Comparison of ENCODE assay signal across 13 cellular contexts in genomic region chr13:41006296-41006695, GRCh38. TPM values are rescaled to one million over a fixed set of nuclear protein-coding genes. Genes with fewer than 3 reads are reported as not detected.
DNase-seq lines count a peak whose midpoint lies in the region; ATAC-seq and TF ChIP-seq lines count a peak whose summit lies in the region.
"Had no signal": no experiment of that assay in that cellular context is flagged by ENCODE, and none has a peak within 500 bp of the region (broad histone marks: within the 10 kb centered on the region; RNA-seq: fewer than 3 reads in every experiment).

No MANE protein-coding gene starts in this region.

- H3K36me3 Mint-ChIP-seq in CD14-positive monocyte (peaks cover 14 to 21% of the 10 kb centered on the region in 2 donors), WTC11 (no peaks in the 10 kb centered on the region)

- no peak overlapping the region for H3K4me3 Mint-ChIP-seq in CD14-positive monocyte
- H3K4me3 Mint-ChIP-seq in WTC11 = no peak overlapping the region

- TF ChIP-seq CTCF in CD14-positive monocyte (IDR thresholded peaks at IDR 0.05) (no peak), GM12865 (IDR thresholded peaks at IDR 0.05; ENCODE audit: insufficient read depth, low read depth, low read length, missing control alignments) (no peak), WTC11 (IDR thresholded peaks at IDR 0.05) (no peak)

- POLR2A ChIA-PET in WTC11 (lab: Charles Lee) = no interaction called here

- CTCF ChIA-PET in WTC11 (lab: Charles Lee) = no interaction called here

- no peak for ATAC-seq in WTC11
- ATAC-seq in left colon = peak; percentile 21
- no peak for ATAC-seq in GM19397 (IDR thresholded peaks at IDR 0.05; ENCODE audit: unreplicated experiment)
- ATAC-seq in GM18502 (IDR thresholded peaks at IDR 0.05; ENCODE audit: poor library complexity, unreplicated experiment) = no peak
- ATAC-seq: body of pancreas had no signal

- no peaks in the 10 kb centered on the region for H3K27me3 Mint-ChIP-seq in CD14-positive monocyte (ENCODE audit: low read depth in 3 of 3)
- H3K27me3 Mint-ChIP-seq in WTC11 (ENCODE audit: low read depth) = no peaks in the 10 kb centered on the region

- DNase-seq in CD14-positive monocyte (ENCODE audit: low spot score) = no peak
- peak; percentile 41 for DNase-seq in GM12865 (ENCODE audit: low read depth)
- no peak for DNase-seq in WTC11 (ENCODE audit: low spot score)
- no peak for DNase-seq in left colon
- no peak for DNase-seq in NCI-H146 treated with DMSO at 0.1 percent for 48 hours (lab: John Stamatoyannopoulos, UW; ENCODE audit: unreplicated experiment)
- no peak for DNase-seq in NCI-H1930 (lab: John Stamatoyannopoulos, UW)
- DNase-seq: body of pancreas; COR-L47; hypothalamus; NCI-H187; stimulated activated CD4-positive, alpha-beta T cell treated with anti-CD3 and anti-CD28 coated beads, Interleukin-4, amount 100 ng/mL, for 1 hour had no signal

- H3K9me3 Mint-ChIP-seq in CD14-positive monocyte (no peaks in the 10 kb centered on the region), WTC11 (no peaks in the 10 kb centered on the region)

- H3K27ac Mint-ChIP-seq in CD14-positive monocyte = peak overlapping the region; percentile 41 to 92 (median 86)
- peak overlapping the region; percentile 43; the same call in 1 of the 2 replicates for H3K27ac Mint-ChIP-seq in WTC11

- H3K4me1 Mint-ChIP-seq in CD14-positive monocyte (peaks cover 69% of the 10 kb centered on the region), WTC11 (peaks cover 34% of the 10 kb centered on the region)

- peak overlapping the region; percentile 47 for H3K4me3 ChIP-seq in GM12865 (ENCODE audit: low read depth, low read length)
- H3K4me3 ChIP-seq: body of pancreas had no signal

- intact Hi-C loops in CD14-positive monocyte (cut with micrococcal nuclease) (loop anchor here in 1 of 2 donors (5.0 to 10.0 kb wide), 2 partner anchors 39 to 49 kb away; no protein-coding TSS in a partner anchor), left colon (cut with DNase I, micrococcal nuclease) (no loop called here)

TF ChIP-seq in WTC11, 78 proteins besides CTCF, POLR2A, EP300 and RAD21:
- TF ChIP-seq OVOL2 (CRISPR knock-in tag; IDR thresholded peaks at IDR 0.05; ENCODE audit: borderline replicate concordance) = no peak
TF ChIP-seq in WTC11: peak in this region for 0.

RNA-seq across cellular contexts. Expression of gene ELF1, which starts 12.8 kb away (rescaled TPM):
- 10 to 100 TPM; 83.3 TPM for polyA plus RNA-seq in CD14-positive monocyte
- 17.4 to 19.3 TPM (median 18.7 TPM) in 3 replicates for total RNA-seq in WTC11 (2021)
- total RNA-seq in left colon = 100 to 1,000 TPM in 1 of 2 donors, 10 to 100 TPM in 1; 93.5 to 104 TPM

RNA-seq across cellular contexts. Expression of gene WBP4, which starts 55.0 kb away (rescaled TPM):
- polyA plus RNA-seq in CD14-positive monocyte = 1 to 10 TPM; 2.8 to 3.8 TPM
- 9.6 to 10.5 TPM (median 10.2 TPM) in 3 replicates for total RNA-seq in WTC11 (2021)
- 1 to 10 TPM; 7.1 to 7.5 TPM for total RNA-seq in left colon
